8 cellular contexts compared by ENCODE assay signal in the genomic region with DNA sequence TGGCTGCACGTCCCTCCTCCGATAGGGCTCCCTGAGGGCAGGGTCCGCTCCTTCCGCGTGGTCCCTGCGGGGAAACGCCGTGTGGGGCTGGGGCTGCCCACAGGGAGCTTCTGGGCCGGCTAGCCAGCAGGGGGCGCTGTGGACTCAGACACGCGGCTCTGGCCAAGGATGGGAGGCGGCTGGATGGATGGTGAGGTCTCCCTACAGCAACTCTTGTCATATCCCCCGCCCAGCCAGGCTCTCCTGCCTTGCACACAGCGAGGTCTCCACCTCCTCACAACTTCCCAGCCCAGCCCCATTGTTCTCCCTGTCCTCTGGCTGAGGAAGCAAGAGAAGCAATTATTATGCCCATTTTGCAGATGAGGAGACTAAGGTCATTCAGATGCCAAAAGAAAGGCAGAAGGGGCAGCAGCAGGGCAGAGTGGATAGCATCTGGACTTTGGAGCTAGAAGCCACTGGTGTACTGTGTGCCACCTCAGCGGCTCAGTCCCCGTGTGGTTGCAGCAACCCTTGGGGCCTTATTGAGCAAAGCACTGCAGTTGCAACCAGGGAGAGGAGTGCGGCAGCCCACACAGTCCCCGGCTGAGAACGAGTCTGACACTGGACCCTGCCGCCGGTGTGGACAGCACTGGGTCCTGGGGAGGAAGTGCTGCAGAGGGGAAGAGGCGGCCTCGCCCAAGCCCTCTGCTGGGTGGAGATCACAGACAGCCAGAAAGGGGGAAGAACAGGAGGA.
A peak's percentile ranks its signal among the peaks of the same experiment; 100 is the strongest.
DNase-seq lines count a peak whose midpoint lies in the region; ATAC-seq, FAIRE-seq and TF ChIP-seq lines count a peak whose summit lies in the region.

No MANE protein-coding gene starts in this region.

- no peaks in the 10 kb centered on the region for H3K27me3 ChIP-seq in Caco-2 (replicated peaks; ENCODE audit: control insufficient read depth, insufficient read depth, low read length)

- BruUV-seq in Caco-2 (replicated peaks; lab: Mats Ljungman, UMichigan): no TSS peak

- H3K27me3 Mint-ChIP-seq in Caco-2 (ENCODE audit: insufficient read depth, unreplicated experiment) (no peaks in the 10 kb centered on the region), memory B cell (no peaks in the 10 kb centered on the region)
- no peaks in the 10 kb centered on the region for H3K27me3 Mint-ChIP-seq in central memory CD8-positive, alpha-beta T cell

- no peaks in the 10 kb centered on the region for H3K9me3 Mint-ChIP-seq in Caco-2 (ENCODE audit: unreplicated experiment)
- H3K9me3 Mint-ChIP-seq in central memory CD8-positive, alpha-beta T cell: no peaks in the 10 kb centered on the region
- peaks cover 2% of the 10 kb centered on the region for H3K9me3 Mint-ChIP-seq in memory B cell

- CTCF ChIA-PET in Caco-2 (lab: Charles Lee): interaction anchor here (0.6 to 1.5 kb wide), 3 partner anchors 21 to 180 kb away, joined by 3 read pairs; no protein-coding TSS in a partner anchor

- DNase-seq in Caco-2 (peak; percentile 66 to 72), KG1 (lab: John Stamatoyannopoulos, UW) (peak; percentile 39), memory B cell (ENCODE audit: low spot score in 2 of 2) (peak; percentile 83), HTR-8/SVneo (ENCODE audit: insufficient read length, low spot score) (no peak), DMS153 (lab: John Stamatoyannopoulos, UW) (no peak)
- peak; percentile 75 to 89 for DNase-seq in central memory CD8-positive, alpha-beta T cell (ENCODE audit: low spot score in 2 of 2)
- peak; percentile 76 to 93 for DNase-seq in stimulated activated CD8-positive, alpha-beta memory T cell treated with anti-CD3 and anti-CD28 coated beads, Interleukin-4, amount 100 ng/mL, for 4 hours (ENCODE audit: low read depth in 2 of 2, low spot score in 1 of 2)

- no peak for FAIRE-seq in HTR-8/SVneo (lab: Jason Lieb, UNC)

- H3K4me1 Mint-ChIP-seq in Caco-2 (ENCODE audit: low read depth, unreplicated experiment) (peaks cover 38% of the 10 kb centered on the region), memory B cell (peaks cover 69% of the 10 kb centered on the region)
- H3K4me1 Mint-ChIP-seq in central memory CD8-positive, alpha-beta T cell: peaks cover 68% of the 10 kb centered on the region

- intact Hi-C loops in Caco-2 (cut with micrococcal nuclease; ENCODE audit: unreplicated experiment): no loop called here

- POLR2A ChIA-PET in Caco-2 (lab: Charles Lee): no interaction called here

- H3K27ac Mint-ChIP-seq in Caco-2 (ENCODE audit: unreplicated experiment) (no peak overlapping the region), memory B cell (peak overlapping the region; percentile 95)
- H3K27ac Mint-ChIP-seq in central memory CD8-positive, alpha-beta T cell (ENCODE audit: low read depth): peak overlapping the region; percentile 98

- no peak overlapping the region for H3K4me3 ChIP-seq in Caco-2 (ENCODE audit: low read depth, low read length)

- peak; percentile 66 to 67 for ATAC-seq in activated CD4-positive, CD25-positive, alpha-beta regulatory T cell treated with anti-CD3 and anti-CD28 coated beads, Interleukin-2, amount 50 U/mL, for 24 hours
- no peak for ATAC-seq in central memory CD8-positive, alpha-beta T cell (replicated peaks; ENCODE audit: extremely low read depth, poor library complexity, severe bottlenecking)
- peak; percentile 37 for ATAC-seq in memory B cell (ENCODE audit: low read depth)

- H3K9me3 ChIP-seq in Caco-2: no peaks in the 10 kb centered on the region

- no peaks in the 10 kb centered on the region; the same call in 1 of the 2 replicates for H3K36me3 ChIP-seq in Caco-2 (ENCODE audit: control insufficient read depth, insufficient read depth, low read length)

- H3K36me3 Mint-ChIP-seq in Caco-2 (ENCODE audit: insufficient read depth, unreplicated experiment): peaks cover 3% of the 10 kb centered on the region
- H3K36me3 Mint-ChIP-seq in central memory CD8-positive, alpha-beta T cell (ENCODE audit: insufficient read depth): peaks cover 17% of the 10 kb centered on the region
- H3K36me3 Mint-ChIP-seq in memory B cell: no peaks in the 10 kb centered on the region

- peaks cover 36% of the 10 kb centered on the region for H3K4me1 ChIP-seq in Caco-2

- H3K4me3 Mint-ChIP-seq in Caco-2 (ENCODE audit: unreplicated experiment): no peak overlapping the region
- H3K4me3 Mint-ChIP-seq in central memory CD8-positive, alpha-beta T cell: peak overlapping the region; percentile 39
- no peak overlapping the region for H3K4me3 Mint-ChIP-seq in memory B cell

- peak; percentile 44 to 75 for TF ChIP-seq CTCF in Caco-2 (IDR thresholded peaks at IDR 0.05; ENCODE audit: insufficient read depth in 1 of 2, low read depth in 1 of 2, low read length in 1 of 2, severe bottlenecking in 1 of 2, unreplicated experiment in 1 of 2)

Comparison
In these comparisons a context has a peak if more than half of its experiments do, and no peak if none do; other contexts are left out.
1. DNase-seq: peak in Caco-2 (2 of 2), KG1 (single experiment), central memory CD8-positive, alpha-beta T cell (2 of 2), memory B cell (2 of 2) and stimulated activated CD8-positive, alpha-beta memory T cell treated with anti-CD3 and anti-CD28 coated beads, Interleukin-4, amount 100 ng/mL, for 4 hours (2 of 2); none in HTR-8/SVneo (single experiment) and DMS153 (single experiment).